In the genomic region with DNA sequence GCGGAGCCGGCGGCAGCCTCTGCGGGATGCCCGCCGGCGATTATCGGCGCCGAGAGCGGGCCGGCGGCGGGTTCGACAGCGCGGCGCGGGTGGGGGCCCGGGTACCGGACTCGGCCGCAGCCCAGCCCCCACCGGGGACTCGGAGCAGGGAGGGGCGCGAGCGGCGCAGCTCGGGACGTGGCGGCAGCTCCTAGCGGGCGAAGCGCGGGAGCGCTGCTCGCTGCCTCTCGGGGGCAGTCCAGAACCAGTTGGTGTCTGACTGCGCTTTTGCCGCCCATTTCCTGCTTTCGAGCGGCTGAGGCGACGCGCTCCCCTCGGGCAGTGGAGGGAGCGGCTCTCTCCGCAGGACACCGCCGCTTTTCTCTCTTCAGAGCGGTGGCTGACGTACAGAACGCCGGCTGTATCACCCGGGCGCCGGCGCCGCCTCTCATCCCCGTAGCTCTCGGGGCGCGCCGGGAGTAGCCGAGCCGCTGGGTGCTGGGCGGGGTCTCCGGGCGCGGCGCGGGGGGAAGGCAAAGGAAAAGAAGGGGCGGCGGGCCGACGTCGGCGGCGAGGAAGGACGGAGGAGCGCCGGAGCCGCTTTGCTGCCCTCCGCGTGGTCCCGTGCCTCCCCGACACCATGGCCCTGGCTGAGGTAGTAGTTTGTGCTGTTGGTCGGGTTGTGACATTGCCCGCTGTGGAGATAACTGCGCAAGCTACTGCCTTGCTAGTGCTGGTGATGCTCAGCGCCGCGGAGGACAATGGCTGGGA, we compare ENCODE assay signal across 1 cellular context.
TF ChIP-seq lines count a peak whose summit lies in the region.

No MANE protein-coding gene starts in this region.

TF ChIP-seq in WTC11, 78 proteins besides CTCF, POLR2A, EP300 and RAD21 (continued from another document and continues in another):
- no peak for TF ChIP-seq GTF2I (CRISPR knock-in tag; conservative IDR thresholded peaks at IDR 0.05)
- no peak for TF ChIP-seq ZNF396 (CRISPR knock-in tag; IDR thresholded peaks at IDR 0.05; ENCODE audit: borderline replicate concordance)
- TF ChIP-seq, protein P1, sequence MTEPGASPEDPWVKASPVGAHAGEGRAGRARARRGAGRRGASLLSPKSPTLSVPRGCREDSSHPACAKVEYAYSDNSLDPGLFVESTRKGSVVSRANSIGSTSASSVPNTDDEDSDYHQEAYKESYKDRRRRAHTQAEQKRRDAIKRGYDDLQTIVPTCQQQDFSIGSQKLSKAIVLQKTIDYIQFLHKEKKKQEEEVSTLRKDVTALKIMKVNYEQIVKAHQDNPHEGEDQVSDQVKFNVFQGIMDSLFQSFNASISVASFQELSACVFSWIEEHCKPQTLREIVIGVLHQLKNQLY (CRISPR knock-in tag; IDR thresholded peaks at IDR 0.05), result no peak
- TF ChIP-seq ZNF416 (CRISPR knock-in tag; IDR thresholded peaks at IDR 0.05), result no peak
- no peak; the same call in 1 of the 2 replicates for TF ChIP-seq NFYB (CRISPR knock-in tag; conservative IDR thresholded peaks at IDR 0.05; ENCODE audit: low read depth)
- TF ChIP-seq, protein P2, sequence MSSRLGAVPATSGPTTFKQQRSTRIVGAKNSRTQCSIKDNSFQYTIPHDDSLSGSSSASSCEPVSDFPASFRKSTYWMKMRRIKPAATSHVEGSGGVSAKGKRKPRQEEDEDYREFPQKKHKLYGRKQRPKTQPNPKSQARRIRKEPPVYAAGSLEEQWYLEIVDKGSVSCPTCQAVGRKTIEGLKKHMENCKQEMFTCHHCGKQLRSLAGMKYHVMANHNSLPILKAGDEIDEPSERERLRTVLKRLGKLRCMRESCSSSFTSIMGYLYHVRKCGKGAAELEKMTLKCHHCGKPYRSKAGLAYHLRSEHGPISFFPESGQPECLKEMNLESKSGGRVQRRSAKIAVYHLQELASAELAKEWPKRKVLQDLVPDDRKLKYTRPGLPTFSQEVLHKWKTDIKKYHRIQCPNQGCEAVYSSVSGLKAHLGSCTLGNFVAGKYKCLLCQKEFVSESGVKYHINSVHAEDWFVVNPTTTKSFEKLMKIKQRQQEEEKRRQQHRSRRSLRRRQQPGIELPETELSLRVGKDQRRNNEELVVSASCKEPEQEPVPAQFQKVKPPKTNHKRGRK (CRISPR knock-in tag; IDR thresholded peaks at IDR 0.05; ENCODE audit: borderline replicate concordance), result no peak
- 0 out of 2 replicates have a peak, but pooled peaks have one; percentile 19 for TF ChIP-seq ELF4 (CRISPR knock-in tag; IDR thresholded peaks at IDR 0.05; ENCODE audit: low read depth)
- TF ChIP-seq, protein P3, sequence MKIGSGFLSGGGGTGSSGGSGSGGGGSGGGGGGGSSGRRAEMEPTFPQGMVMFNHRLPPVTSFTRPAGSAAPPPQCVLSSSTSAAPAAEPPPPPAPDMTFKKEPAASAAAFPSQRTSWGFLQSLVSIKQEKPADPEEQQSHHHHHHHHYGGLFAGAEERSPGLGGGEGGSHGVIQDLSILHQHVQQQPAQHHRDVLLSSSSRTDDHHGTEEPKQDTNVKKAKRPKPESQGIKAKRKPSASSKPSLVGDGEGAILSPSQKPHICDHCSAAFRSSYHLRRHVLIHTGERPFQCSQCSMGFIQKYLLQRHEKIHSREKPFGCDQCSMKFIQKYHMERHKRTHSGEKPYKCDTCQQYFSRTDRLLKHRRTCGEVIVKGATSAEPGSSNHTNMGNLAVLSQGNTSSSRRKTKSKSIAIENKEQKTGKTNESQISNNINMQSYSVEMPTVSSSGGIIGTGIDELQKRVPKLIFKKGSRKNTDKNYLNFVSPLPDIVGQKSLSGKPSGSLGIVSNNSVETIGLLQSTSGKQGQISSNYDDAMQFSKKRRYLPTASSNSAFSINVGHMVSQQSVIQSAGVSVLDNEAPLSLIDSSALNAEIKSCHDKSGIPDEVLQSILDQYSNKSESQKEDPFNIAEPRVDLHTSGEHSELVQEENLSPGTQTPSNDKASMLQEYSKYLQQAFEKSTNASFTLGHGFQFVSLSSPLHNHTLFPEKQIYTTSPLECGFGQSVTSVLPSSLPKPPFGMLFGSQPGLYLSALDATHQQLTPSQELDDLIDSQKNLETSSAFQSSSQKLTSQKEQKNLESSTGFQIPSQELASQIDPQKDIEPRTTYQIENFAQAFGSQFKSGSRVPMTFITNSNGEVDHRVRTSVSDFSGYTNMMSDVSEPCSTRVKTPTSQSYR (CRISPR knock-in tag; IDR thresholded peaks at IDR 0.05), result no peak
- TF ChIP-seq ZNF138 (CRISPR knock-in tag; conservative IDR thresholded peaks at IDR 0.05), result no peak
- no peak for TF ChIP-seq ZNF263 (CRISPR knock-in tag; IDR thresholded peaks at IDR 0.05; ENCODE audit: low read depth)
- TF ChIP-seq USF2 (CRISPR knock-in tag; IDR thresholded peaks at IDR 0.05), result no peak
- TF ChIP-seq, protein P4, sequence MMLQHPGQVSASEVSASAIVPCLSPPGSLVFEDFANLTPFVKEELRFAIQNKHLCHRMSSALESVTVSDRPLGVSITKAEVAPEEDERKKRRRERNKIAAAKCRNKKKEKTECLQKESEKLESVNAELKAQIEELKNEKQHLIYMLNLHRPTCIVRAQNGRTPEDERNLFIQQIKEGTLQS (CRISPR knock-in tag; conservative IDR thresholded peaks at IDR 0.05), result no peak
- TF ChIP-seq SMAD4 (CRISPR knock-in tag; IDR thresholded peaks at IDR 0.05), result peak; percentile 47; the same call in 1 of the 2 replicates
- TF ChIP-seq CBFB (CRISPR knock-in tag; IDR thresholded peaks at IDR 0.05; ENCODE audit: low read depth), result peak; percentile 37; the same call in 1 of the 2 replicates
- no peak; the same call in 1 of the 2 replicates for TF ChIP-seq ZBTB43 (CRISPR knock-in tag; IDR thresholded peaks at IDR 0.05)
- no peak for TF ChIP-seq E2F1 (CRISPR knock-in tag; IDR thresholded peaks at IDR 0.05)
- no peak for TF ChIP-seq EMX1 (CRISPR knock-in tag; IDR thresholded peaks at IDR 0.05)
- TF ChIP-seq FOXP1 (CRISPR knock-in tag; IDR thresholded peaks at IDR 0.05; ENCODE audit: borderline replicate concordance), result no peak; the same call in none of the 2 replicates
- no peak for TF ChIP-seq NR3C1 (CRISPR knock-in tag; conservative IDR thresholded peaks at IDR 0.05; ENCODE audit: low read depth)
- TF ChIP-seq HMGA2 (CRISPR knock-in tag; IDR thresholded peaks at IDR 0.05), result no peak
- TF ChIP-seq NR2C2 (CRISPR knock-in tag; IDR thresholded peaks at IDR 0.05), result no peak
- TF ChIP-seq SOX15 (CRISPR knock-in tag; IDR thresholded peaks at IDR 0.05), result no peak
- no peak for TF ChIP-seq FOXJ3 (CRISPR knock-in tag; IDR thresholded peaks at IDR 0.05; ENCODE audit: borderline replicate concordance)
- no peak for TF ChIP-seq TCF7 (CRISPR knock-in tag; IDR thresholded peaks at IDR 0.05; ENCODE audit: low read depth)
- TF ChIP-seq, protein P5, sequence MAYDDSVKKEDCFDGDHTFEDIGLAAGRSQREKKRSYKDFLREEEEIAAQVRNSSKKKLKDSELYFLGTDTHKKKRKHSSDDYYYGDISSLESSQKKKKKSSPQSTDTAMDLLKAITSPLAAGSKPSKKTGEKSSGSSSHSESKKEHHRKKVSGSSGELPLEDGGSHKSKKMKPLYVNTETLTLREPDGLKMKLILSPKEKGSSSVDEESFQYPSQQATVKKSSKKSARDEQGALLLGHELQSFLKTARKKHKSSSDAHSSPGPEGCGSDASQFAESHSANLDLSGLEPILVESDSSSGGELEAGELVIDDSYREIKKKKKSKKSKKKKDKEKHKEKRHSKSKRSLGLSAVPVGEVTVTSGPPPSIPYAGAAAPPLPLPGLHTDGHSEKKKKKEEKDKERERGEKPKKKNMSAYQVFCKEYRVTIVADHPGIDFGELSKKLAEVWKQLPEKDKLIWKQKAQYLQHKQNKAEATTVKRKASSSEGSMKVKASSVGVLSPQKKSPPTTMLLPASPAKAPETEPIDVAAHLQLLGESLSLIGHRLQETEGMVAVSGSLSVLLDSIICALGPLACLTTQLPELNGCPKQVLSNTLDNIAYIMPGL (CRISPR knock-in tag; IDR thresholded peaks at IDR 0.05), result peak; percentile 80; the same call in 1 of the 2 replicates
- TF ChIP-seq, protein P6, sequence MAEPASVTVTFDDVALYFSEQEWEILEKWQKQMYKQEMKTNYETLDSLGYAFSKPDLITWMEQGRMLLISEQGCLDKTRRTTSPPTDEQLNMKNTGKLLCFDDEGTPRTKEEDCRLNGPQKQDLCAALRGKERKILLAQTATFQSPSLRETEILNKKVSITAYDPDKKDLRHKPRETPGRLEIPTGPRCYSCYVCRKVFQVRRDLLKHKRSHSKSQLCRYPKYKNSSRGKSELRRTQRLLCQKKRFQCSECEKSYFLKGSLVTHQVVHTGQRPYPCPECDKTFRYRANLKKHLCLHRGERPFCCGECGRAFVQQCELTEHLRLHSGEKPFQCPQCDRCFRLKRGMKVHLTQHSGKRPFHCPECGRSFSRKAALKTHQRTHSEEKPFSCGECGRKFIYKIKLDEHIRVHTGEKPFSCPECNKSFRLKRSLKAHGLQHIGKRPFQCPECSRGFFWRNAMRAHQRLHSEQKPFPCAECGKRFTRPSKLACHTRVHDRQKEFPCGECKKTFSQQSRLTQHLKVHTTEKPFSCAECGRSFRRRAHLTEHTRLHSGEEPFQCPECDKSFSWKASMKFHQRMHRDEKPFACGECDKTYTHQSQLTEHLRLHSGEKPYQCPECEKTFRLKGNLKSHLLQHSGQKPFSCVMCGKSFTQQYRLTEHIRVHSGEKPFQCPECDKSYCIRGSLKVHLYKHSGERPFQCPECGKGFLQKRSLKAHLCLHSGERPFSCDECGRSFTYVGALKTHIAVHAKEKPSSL (CRISPR knock-in tag; conservative IDR thresholded peaks at IDR 0.05), result no peak
- TF ChIP-seq, protein P7, sequence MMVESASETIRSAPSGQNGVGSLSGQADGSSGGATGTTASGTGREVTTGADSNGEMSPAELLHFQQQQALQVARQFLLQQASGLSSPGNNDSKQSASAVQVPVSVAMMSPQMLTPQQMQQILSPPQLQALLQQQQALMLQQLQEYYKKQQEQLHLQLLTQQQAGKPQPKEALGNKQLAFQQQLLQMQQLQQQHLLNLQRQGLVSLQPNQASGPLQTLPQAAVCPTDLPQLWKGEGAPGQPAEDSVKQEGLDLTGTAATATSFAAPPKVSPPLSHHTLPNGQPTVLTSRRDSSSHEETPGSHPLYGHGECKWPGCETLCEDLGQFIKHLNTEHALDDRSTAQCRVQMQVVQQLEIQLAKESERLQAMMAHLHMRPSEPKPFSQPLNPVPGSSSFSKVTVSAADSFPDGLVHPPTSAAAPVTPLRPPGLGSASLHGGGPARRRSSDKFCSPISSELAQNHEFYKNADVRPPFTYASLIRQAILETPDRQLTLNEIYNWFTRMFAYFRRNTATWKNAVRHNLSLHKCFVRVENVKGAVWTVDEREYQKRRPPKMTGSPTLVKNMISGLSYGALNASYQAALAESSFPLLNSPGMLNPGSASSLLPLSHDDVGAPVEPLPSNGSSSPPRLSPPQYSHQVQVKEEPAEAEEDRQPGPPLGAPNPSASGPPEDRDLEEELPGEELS (CRISPR knock-in tag; IDR thresholded peaks at IDR 0.05), result 0 out of 2 replicates have a peak, but pooled peaks have one; percentile 12
- no peak for TF ChIP-seq PRRX2 (CRISPR knock-in tag; IDR thresholded peaks at IDR 0.05)
- no peak for TF ChIP-seq E2F4 (CRISPR knock-in tag; IDR thresholded peaks at IDR 0.05; ENCODE audit: borderline replicate concordance, low read depth)
- TF ChIP-seq ZNF219 (CRISPR knock-in tag; IDR thresholded peaks at IDR 0.05; ENCODE audit: borderline replicate concordance), result 0 out of 2 replicates have a peak, but pooled peaks have one; percentile 14
- TF ChIP-seq ZMAT4 (CRISPR knock-in tag; IDR thresholded peaks at IDR 0.05), result no peak
- TF ChIP-seq RORB (CRISPR knock-in tag; IDR thresholded peaks at IDR 0.05), result no peak
- TF ChIP-seq JAZF1 (CRISPR knock-in tag; IDR thresholded peaks at IDR 0.05), result no peak
- 0 out of 2 replicates have a peak, but pooled peaks have one; percentile 4 for TF ChIP-seq ZNF671 (CRISPR knock-in tag; IDR thresholded peaks at IDR 0.05)
- TF ChIP-seq ETV6 (CRISPR knock-in tag; IDR thresholded peaks at IDR 0.05), result peak; percentile 19; the same call in 1 of the 2 replicates
- no peak for TF ChIP-seq ATF2 (CRISPR knock-in tag; IDR thresholded peaks at IDR 0.05; ENCODE audit: borderline replicate concordance, low read depth)
- TF ChIP-seq TP53 (CRISPR knock-in tag; IDR thresholded peaks at IDR 0.05), result no peak
